Comparison of ENCODE assay signal across 21 cellular contexts in the genomic region with DNA sequence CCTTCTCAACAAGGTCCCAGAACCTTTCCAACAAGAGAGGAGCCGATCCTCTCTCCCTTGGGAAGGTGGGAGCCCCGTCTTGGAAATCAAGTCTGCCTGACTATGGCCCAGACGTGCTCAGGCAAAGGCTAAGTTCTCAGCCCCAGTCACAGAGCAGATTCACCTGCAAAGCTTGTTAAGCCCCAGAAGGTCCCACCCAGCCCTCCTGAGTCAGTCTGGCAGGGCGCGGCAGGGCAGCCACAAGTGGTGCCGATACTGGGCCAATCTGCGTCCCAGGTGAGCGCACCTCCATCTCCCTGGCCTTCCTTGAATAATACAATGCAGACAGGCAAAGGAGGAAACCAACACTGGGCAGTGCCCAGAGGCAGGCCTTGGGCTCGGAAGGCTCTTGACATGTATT. TPM values are rescaled to one million over a fixed set of nuclear protein-coding genes. Genes with fewer than 3 reads are reported as not detected.
DNase-seq lines count a peak whose midpoint lies in the region; ATAC-seq and TF ChIP-seq lines count a peak whose summit lies in the region.
"Had no signal": no experiment of that assay in that cellular context is flagged by ENCODE, and none has a peak within 500 bp of the region (broad histone marks: within the 10 kb centered on the region; RNA-seq: fewer than 3 reads in every experiment).

No MANE protein-coding gene starts in this region.

- TF ChIP-seq CTCF in RWPE2 (IDR thresholded peaks at IDR 0.05; ENCODE audit: poor library complexity, severe bottlenecking) (no peak), type B pancreatic cell (conservative IDR thresholded peaks at IDR 0.05) (no peak), OCI-LY7 (conservative IDR thresholded peaks at IDR 0.05; ENCODE audit: low read length) (no peak), uterus (IDR thresholded peaks at IDR 0.05) (no peak)

- H3K27me3 Mint-ChIP-seq in type B pancreatic cell, result peaks cover 5% of the 10 kb centered on the region

- H3K36me3 Mint-ChIP-seq in type B pancreatic cell, result no peaks in the 10 kb centered on the region

- H3K27ac Mint-ChIP-seq in type B pancreatic cell, result no peak overlapping the region
- H3K27ac Mint-ChIP-seq: CD4-positive, alpha-beta T cell had no signal

- H3K4me1 ChIP-seq in RWPE2 (ENCODE audit: insufficient read depth, poor library complexity, severe bottlenecking) (peaks cover 25% of the 10 kb centered on the region), esophagus (ENCODE audit: control insufficient read depth in 2 of 2, insufficient read depth in 2 of 2, low read length in 1 of 2) (peaks cover 5 to 8% of the 10 kb centered on the region in 2 donors), OCI-LY7 (ENCODE audit: insufficient read depth, low read length, poor library complexity, severe bottlenecking) (no peaks in the 10 kb centered on the region), uterus (peaks cover 0 to 6% of the 10 kb centered on the region in 2 donors)
- H3K4me1 ChIP-seq: BLaER1, Caco-2 had no signal

- H3K9me3 Mint-ChIP-seq in type B pancreatic cell, result no peaks in the 10 kb centered on the region
- H3K9me3 Mint-ChIP-seq: CD4-positive, alpha-beta T cell had no signal

- no peak for TF ChIP-seq POLR2A in uterus (IDR thresholded peaks at IDR 0.05)

- POLR2A ChIA-PET in OCI-LY7 (lab: Charles Lee), result no interaction called here

- no peak overlapping the region for H3K4me3 Mint-ChIP-seq in type B pancreatic cell
- H3K4me3 Mint-ChIP-seq: CD4-positive, alpha-beta T cell had no signal

- H3K4me2 ChIP-seq in OCI-LY7 (ENCODE audit: low read length), result no peak overlapping the region
- H3K4me2 ChIP-seq: BLaER1, KMS-11 had no signal

- CTCF ChIA-PET in OCI-LY7 (lab: Charles Lee; ENCODE audit: unreplicated experiment), result no interaction called here

- no peaks in the 10 kb centered on the region for H4K20me1 ChIP-seq in OCI-LY7 (ENCODE audit: insufficient read depth, low read length)
- H4K20me1 ChIP-seq: BLaER1 had no signal

- no peaks in the 10 kb centered on the region for H3K79me2 ChIP-seq in OCI-LY7 (ENCODE audit: insufficient read depth, low read depth, low read length)

- H3K27me3 ChIP-seq in RWPE2 (ENCODE audit: insufficient read depth, poor library complexity, severe bottlenecking) (no peaks in the 10 kb centered on the region), esophagus (ENCODE audit: control insufficient read depth in 1 of 2, insufficient read depth in 2 of 2, low read length in 2 of 2) (no peaks in the 10 kb centered on the region), uterus (no peaks in the 10 kb centered on the region)
- H3K27me3 ChIP-seq: BLaER1 had no signal

- H3K9me3 ChIP-seq in RWPE2 (ENCODE audit: severe bottlenecking) (no peaks in the 10 kb centered on the region), esophagus (ENCODE audit: control insufficient read depth in 2 of 2, insufficient read depth in 1 of 2, low read depth in 1 of 2, low read length in 1 of 2) (no peaks in the 10 kb centered on the region), OCI-LY7 (ENCODE audit: low read length) (peaks cover 9% of the 10 kb centered on the region), uterus (no peaks in the 10 kb centered on the region)
- H3K9me3 ChIP-seq: BLaER1 had no signal

- H3K4me1 Mint-ChIP-seq in type B pancreatic cell (ENCODE audit: unreplicated experiment), result no peaks in the 10 kb centered on the region

- no peaks in the 10 kb centered on the region for H3K36me3 ChIP-seq in RWPE2 (ENCODE audit: low read depth)
- no peaks in the 10 kb centered on the region for H3K36me3 ChIP-seq in esophagus (ENCODE audit: control insufficient read depth in 2 of 2, insufficient read depth in 2 of 2, low read length in 1 of 2)
- H3K36me3 ChIP-seq in OCI-LY7 (ENCODE audit: insufficient read depth, low read length), result no peaks in the 10 kb centered on the region
- no peaks in the 10 kb centered on the region for H3K36me3 ChIP-seq in uterus
- H3K36me3 ChIP-seq: BLaER1 had no signal

- 57 to 61% methylated on average over 9 of the region's 9 CpGs for WGBS in esophagus, 2 donors

- intact Hi-C loops in OCI-LY7 (cut with micrococcal nuclease; ENCODE audit: unreplicated experiment) (no loop called here), uterus (cut with DNase I; ENCODE audit: low total_unique reads) (no loop called here)

- H3K27ac ChIP-seq in RWPE2 (ENCODE audit: poor library complexity, severe bottlenecking) (no peak overlapping the region), esophagus (ENCODE audit: low read depth in 2 of 2, low read length in 1 of 2) (peak overlapping the region; percentile 88 to 97), skin epidermis (peak overlapping the region in 12 of 21 experiments; percentile 0 to 77 (median 60)), OCI-LY7 (ENCODE audit: low read depth, low read length, poor library complexity, severe bottlenecking) (no peak overlapping the region), uterus (no peak overlapping the region)
- H3K27ac ChIP-seq: BLaER1, KMS-11 had no signal

- no peak overlapping the region for H3K4me3 ChIP-seq in RWPE2 (ENCODE audit: severe bottlenecking)
- no peak overlapping the region for H3K4me3 ChIP-seq in esophagus (ENCODE audit: low read depth in 1 of 2, low read length in 2 of 2)
- no peak overlapping the region for H3K4me3 ChIP-seq in skin epidermis
- H3K4me3 ChIP-seq in OCI-LY7 (ENCODE audit: low read depth, low read length, poor library complexity, severe bottlenecking), result no peak overlapping the region
- H3K4me3 ChIP-seq in uterus, result no peak overlapping the region
- H3K4me3 ChIP-seq: BLaER1 had no signal

- no peak overlapping the region for H2AFZ ChIP-seq in OCI-LY7 (ENCODE audit: low read length)

- no TSS peak for BruUV-seq in OCI-LY7 (replicated peaks; lab: Mats Ljungman, UMichigan)

- no peak for DNase-seq in RWPE2 (ENCODE audit: low spot score)
- no peak for DNase-seq in cerebellar cortex (ENCODE audit: low spot score)
- no peak for DNase-seq in type B pancreatic cell (ENCODE audit: extremely low spot score, unreplicated experiment)
- no peak for DNase-seq in OCI-LY7 (ENCODE audit: low spot score)
- no peak for DNase-seq in uterus
- DNase-seq: ACHN; Caco-2; CD4-positive, alpha-beta T cell; DMS 273 treated with DMSO at 0.1 percent for 48 hours; GDM1; IMR-90; MV-4-11; NCI-H1105 treated with DMSO at 0.1 percent for 48 hours; NCI-H2029 treated with DMSO at 0.1 percent for 48 hours; NCI-H446 treated with DMSO at 0.1 percent for 48 hours; NCI-H526 treated with DMSO at 0.1 percent for 48 hours; SHP77 had no signal

- ATAC-seq in RWPE2 (ENCODE audit: low read depth), result peak; percentile 44; the same call in 2 of the 3 replicates

- H3K9me2 ChIP-seq in OCI-LY7 (ENCODE audit: insufficient read depth, low read length), result no peaks in the 10 kb centered on the region

RNA-seq across cellular contexts. Expression of a gene that starts 15.0 kb away (rescaled TPM):
- polyA plus RNA-seq in esophagus, result 10 to 100 TPM in 1 of 2 donors, 1 to 10 TPM in 1; 9.1 to 15.8 TPM
- 6.2 and 9.6 TPM in 2 replicates for total RNA-seq in type B pancreatic cell (ENCODE audit: low replicate concordance)
- total RNA-seq in OCI-LY7 (2014; rRNA removed; shearing (Covaris generic)), result 0.03 TPM in 1 of 2 replicates, not detected in the other
- 0.13 and 0.59 TPM in 2 replicates for total RNA-seq in OCI-LY7 (2022)
- 10 to 100 TPM in 1 of 4 donors, 1 to 10 TPM in 3; 1.5 to 14.6 (median 6.1) TPM for total RNA-seq in uterus
- total RNA-seq: IMR-90 had no signal
- polyA plus RNA-seq: IMR-90 had no signal

Comparison
In these comparisons a context has a peak if more than half of its experiments do, and no peak if none do; other contexts are left out.
1. H3K27ac ChIP-seq: peak in esophagus (2 of 2) and skin epidermis (12 of 21); none in RWPE2 (single experiment), OCI-LY7 (single experiment) and uterus (0 of 2).